In genomic region chr2:130527367-130527967, GRCh38 we compare ENCODE assay signal across 20 cellular contexts. TPM values are rescaled to one million over a fixed set of nuclear protein-coding genes. Genes with fewer than 3 reads are reported as not detected.
"Had no signal": no experiment of that assay in that cellular context is flagged by ENCODE, and none has a peak within 500 bp of the region (broad histone marks: within the 10 kb centered on the region; RNA-seq: fewer than 3 reads in every experiment).

No MANE protein-coding gene starts in this region.

RNA-seq across cellular contexts. Expression of gene CFC1B, which starts 6.4 kb away (rescaled TPM):
- total RNA-seq: activated B cell treated with CpG ODN at 0.5 μM for 24 hours; activated CD4-positive, alpha-beta memory T cell treated with anti-CD3 and anti-CD28 coated beads for 36 hours; activated CD4-positive, alpha-beta T cell treated with anti-CD3 and anti-CD28 coated beads, Interleukin-2, amount 10 ng/mL, durations not matched to agents 24 days and 14 days; activated CD8-positive, alpha-beta memory T cell treated with anti-CD3 and anti-CD28 coated beads for 36 hours; activated CD8-positive, alpha-beta T cell treated with anti-CD3 and anti-CD28 coated beads for 36 hours; activated naive CD4-positive, alpha-beta T cell treated with anti-CD3 and anti-CD28 coated beads for 36 hours; activated naive CD4-positive, alpha-beta T cell treated with anti-CD3 and anti-CD28 coated beads, Interleukin-2, amount 50 U/mL, for 72 hours; activated naive CD8-positive, alpha-beta T cell treated with anti-CD3 and anti-CD28 coated beads for 36 hours; activated T-cell treated with anti-CD3 and anti-CD28 coated beads, Interleukin-2, amount 50 U/mL, for 4 hours; activated T-cell treated with anti-CD3 and anti-CD28 coated beads, Interleukin-2, amount 50 U/mL, for 72 hours; activated T-helper 1 cell treated with anti-CD3 and anti-CD28 coated beads, Interleukin-12 subunit alpha, Interleukin-12 subunit beta, Interleukin-2, Interleukin-4 antibody, amounts not matched to agents 30 ng/mL and 10 ng/mL and 1 ng/mL, durations not matched to agents 14 hours and 24 hours and 36 hours; activated T-helper 17 cell treated with anti-CD3 and anti-CD28 coated beads, Interleukin-2, amount 50 U/mL, for 72 hours; adrenal gland; ascending aorta; bronchial epithelial cell; cardiac muscle cell; T-cell; T-helper 1 cell treated with Interleukin-12 subunit alpha and Interleukin-12 subunit beta and Interleukin-4 antibody, amounts not matched to agents 30 ng/mL and 1 ng/mL, for 36 hours; T-helper 17 cell; T-helper 2 cell treated with Interferon-gamma antibody and Interleukin-4, amounts not matched to agents 100 ng/mL and 5 ng/mL, for 36 hours had no signal
- polyA plus RNA-seq: adrenal gland, cardiac muscle cell had no signal

RNA-seq across cellular contexts. Expression of gene POTEI, which starts 18.3 kb away (rescaled TPM):
- total RNA-seq: activated B cell treated with CpG ODN at 0.5 μM for 24 hours; activated CD4-positive, alpha-beta memory T cell treated with anti-CD3 and anti-CD28 coated beads for 36 hours; activated CD4-positive, alpha-beta T cell treated with anti-CD3 and anti-CD28 coated beads, Interleukin-2, amount 10 ng/mL, durations not matched to agents 24 days and 14 days; activated CD8-positive, alpha-beta memory T cell treated with anti-CD3 and anti-CD28 coated beads for 36 hours; activated CD8-positive, alpha-beta T cell treated with anti-CD3 and anti-CD28 coated beads for 36 hours; activated naive CD4-positive, alpha-beta T cell treated with anti-CD3 and anti-CD28 coated beads for 36 hours; activated naive CD4-positive, alpha-beta T cell treated with anti-CD3 and anti-CD28 coated beads, Interleukin-2, amount 50 U/mL, for 72 hours; activated naive CD8-positive, alpha-beta T cell treated with anti-CD3 and anti-CD28 coated beads for 36 hours; activated T-cell treated with anti-CD3 and anti-CD28 coated beads, Interleukin-2, amount 50 U/mL, for 4 hours; activated T-cell treated with anti-CD3 and anti-CD28 coated beads, Interleukin-2, amount 50 U/mL, for 72 hours; activated T-helper 1 cell treated with anti-CD3 and anti-CD28 coated beads, Interleukin-12 subunit alpha, Interleukin-12 subunit beta, Interleukin-2, Interleukin-4 antibody, amounts not matched to agents 30 ng/mL and 10 ng/mL and 1 ng/mL, durations not matched to agents 14 hours and 24 hours and 36 hours; activated T-helper 17 cell treated with anti-CD3 and anti-CD28 coated beads, Interleukin-2, amount 50 U/mL, for 72 hours; ascending aorta; bronchial epithelial cell; T-cell; T-helper 1 cell treated with Interleukin-12 subunit alpha and Interleukin-12 subunit beta and Interleukin-4 antibody, amounts not matched to agents 30 ng/mL and 1 ng/mL, for 36 hours; T-helper 17 cell; T-helper 2 cell treated with Interferon-gamma antibody and Interleukin-4, amounts not matched to agents 100 ng/mL and 5 ng/mL, for 36 hours had no signal
